ENCODE assay signal across 7 cellular contexts in genomic region chr3:27357665-27358258, GRCh38. TPM values are rescaled to one million over a fixed set of nuclear protein-coding genes. Genes with fewer than 3 reads are reported as not detected.
DNase-seq lines count a peak whose midpoint lies in the region; ATAC-seq, FAIRE-seq and TF ChIP-seq lines count a peak whose summit lies in the region.

No MANE protein-coding gene starts in this region.

- no peak overlapping the region for H3K4me3 Mint-ChIP-seq in astrocyte (ENCODE audit: unreplicated experiment)

- H3K79me2 ChIP-seq in astrocyte (ENCODE audit: insufficient read depth, low read length) (no peaks in the 10 kb centered on the region), keratinocyte (ENCODE audit: control insufficient read depth, insufficient read depth, low read length) (no peaks in the 10 kb centered on the region)

- dilution Hi-C loops in keratinocyte (cut with MboI; ENCODE audit: extremely low pct_ligation_motif_present, low sequenced_read_pairs), result no loop called here

- H3K9ac ChIP-seq in astrocyte (ENCODE audit: low read length) (no peak overlapping the region), keratinocyte (ENCODE audit: control insufficient read depth, extremely low read depth, insufficient read depth, low read length) (no peak overlapping the region)

- no peaks in the 10 kb centered on the region for H3K27me3 Mint-ChIP-seq in astrocyte (ENCODE audit: low read depth, unreplicated experiment)

- H3K4me2 ChIP-seq in astrocyte (ENCODE audit: low read length), result no peak overlapping the region
- no peak overlapping the region for H3K4me2 ChIP-seq in keratinocyte (ENCODE audit: control insufficient read depth, extremely low read depth, insufficient read depth, low read depth, low read length)

- H3K27ac ChIP-seq in astrocyte (ENCODE audit: low read depth, low read length) (no peak overlapping the region), keratinocyte (ENCODE audit: control insufficient read depth, insufficient read depth, low read length) (no peak overlapping the region)

- H4K20me1 ChIP-seq in astrocyte (ENCODE audit: insufficient read depth, low read length), result no peaks in the 10 kb centered on the region
- H4K20me1 ChIP-seq in keratinocyte (ENCODE audit: control insufficient read depth, extremely low read depth, insufficient read depth, low read length), result no peaks in the 10 kb centered on the region

- H2AFZ ChIP-seq in astrocyte (ENCODE audit: low read depth, low read length) (no peak overlapping the region), keratinocyte (ENCODE audit: control insufficient read depth, low read length) (no peak overlapping the region)

- FAIRE-seq in HTR-8/SVneo (lab: Jason Lieb, UNC) (peak; percentile 36), astrocyte (lab: Jason Lieb, UNC) (no peak), keratinocyte (lab: Jason Lieb, UNC) (peak; percentile 79)

- H3K9me3 ChIP-seq in astrocyte (ENCODE audit: insufficient read depth, low read depth, low read length), result no peaks in the 10 kb centered on the region
- no peaks in the 10 kb centered on the region for H3K9me3 ChIP-seq in keratinocyte (ENCODE audit: control insufficient read depth, low read depth, low read length)

- no peaks in the 10 kb centered on the region for H3K27me3 ChIP-seq in astrocyte (ENCODE audit: insufficient read depth, low read length)
- no peaks in the 10 kb centered on the region for H3K27me3 ChIP-seq in keratinocyte (ENCODE audit: control insufficient read depth, extremely low read depth, insufficient read depth, low read length)

- DNase-seq in GM10266 (ENCODE audit: extremely low spot score), result peak; percentile 55
- peak; percentile 51 for DNase-seq in HTR-8/SVneo (ENCODE audit: insufficient read length, low spot score)
- peak; percentile 64 for DNase-seq in SKM-1 treated with dmso at 0.1 percent for 144 hours (lab: John Stamatoyannopoulos, UW; ENCODE audit: unreplicated experiment)
- peak; percentile 28 for DNase-seq in astrocyte (ENCODE audit: low read depth)
- peak; percentile 25 for DNase-seq in keratinocyte (ENCODE audit: low read depth, low spot score)
- peak; percentile 8 for DNase-seq in stimulated activated CD8-positive, alpha-beta memory T cell treated with anti-CD3 and anti-CD28 coated beads, Interleukin-12 subunit alpha, Interleukin-12 subunit beta, amount 100 ng/mL, for 4 hours (ENCODE audit: low read depth)

- H3K4me1 ChIP-seq in astrocyte (ENCODE audit: insufficient read depth, low read length), result peaks cover 8% of the 10 kb centered on the region
- H3K4me1 ChIP-seq in keratinocyte (ENCODE audit: control insufficient read depth, extremely low read depth, insufficient read depth, low read length), result peaks cover 13% of the 10 kb centered on the region

- TF ChIP-seq CTCF in GM10266 (IDR thresholded peaks at IDR 0.05; ENCODE audit: control insufficient read depth, insufficient read depth, low read depth, missing control alignments) (peak; percentile 79), astrocyte (IDR thresholded peaks at IDR 0.05; ENCODE audit: insufficient read depth, low read depth, low read length) (peak; percentile 69), keratinocyte (optimal IDR thresholded peaks at IDR 0.05 in 1 of 3, IDR thresholded peaks at IDR 0.05 in 1 of 3, conservative IDR thresholded peaks at IDR 0.05 in 1 of 3; ENCODE audit: extremely low read depth in 1 of 3, insufficient read depth in 2 of 3, low read length in 3 of 3) (peak; percentile 67 to 77 (median 69))

- H3K27ac Mint-ChIP-seq in astrocyte (ENCODE audit: unreplicated experiment), result no peak overlapping the region

- H3K36me3 Mint-ChIP-seq in astrocyte (ENCODE audit: low read depth, unreplicated experiment), result no peaks in the 10 kb centered on the region

- no peaks in the 10 kb centered on the region for H3K9me3 Mint-ChIP-seq in astrocyte (ENCODE audit: unreplicated experiment)

- H3K9me1 ChIP-seq in keratinocyte (ENCODE audit: control insufficient read depth, extremely low read depth, insufficient read depth, low read length), result no peaks in the 10 kb centered on the region

- ATAC-seq in GM21576 (IDR thresholded peaks at IDR 0.05; ENCODE audit: unreplicated experiment), result peak; percentile 91

- peaks cover 4% of the 10 kb centered on the region for H3K4me1 Mint-ChIP-seq in astrocyte (ENCODE audit: low read depth, unreplicated experiment)

- H3K4me3 ChIP-seq in astrocyte (ENCODE audit: insufficient read depth, low read depth, low read length) (no peak overlapping the region), keratinocyte (ENCODE audit: control insufficient read depth in 2 of 3, extremely low read depth in 1 of 3, insufficient read depth in 2 of 3, low read depth in 1 of 3, low read length in 3 of 3) (no peak overlapping the region)

- H3K36me3 ChIP-seq in astrocyte (ENCODE audit: insufficient read depth, low read length) (no peaks in the 10 kb centered on the region), keratinocyte (ENCODE audit: control insufficient read depth in 2 of 2, extremely low read depth in 1 of 2, insufficient read depth in 2 of 2, low read length in 2 of 2) (no peaks in the 10 kb centered on the region)

RNA-seq across cellular contexts. Expression of gene NEK10, which starts 11.4 kb away (rescaled TPM):
- total RNA-seq in astrocyte, result 3.2 and 3.4 TPM in 2 replicates
- 0.37 to 0.98 TPM (median 0.97 TPM) in 3 replicates for polyA plus RNA-seq in keratinocyte
- 0.49 TPM for polyA plus RNA-seq in keratinocyte (2011; ENCODE audit: low read depth)
- polyA plus RNA-seq in keratinocyte (2011; cell fraction: cytosol; rRNA removed), result 0.27 and 0.49 TPM in 2 replicates
- 1.1 and 2.2 TPM in 2 replicates for polyA plus RNA-seq in keratinocyte (2011; cell fraction: nucleus; rRNA removed)
- polyA plus RNA-seq in keratinocyte (2012; ENCODE audit: low replicate concordance), result 0.29 and 0.55 TPM in 2 replicates
- 2.6 to 5.0 TPM in 2 of 3 replicates, not detected in the other for polyA minus RNA-seq in keratinocyte
- polyA minus RNA-seq in keratinocyte (2011; cell fraction: cytosol; rRNA and poly(A)+ RNA removed), result not detected
- 7.0 and 13.3 TPM in 2 replicates for polyA minus RNA-seq in keratinocyte (2011; cell fraction: nucleus; rRNA and poly(A)+ RNA removed)

Comparison
In these comparisons a context has a peak if more than half of its experiments do, and no peak if none do; other contexts are left out.
1. DNase-seq: peak in every context shown above with its lines; median percentile 64 in SKM-1 treated with dmso at 0.1 percent for 144 hours; 55 in GM10266; 51 in HTR-8/SVneo; 28 in astrocyte; 25 in keratinocyte; 8 in stimulated activated CD8-positive, alpha-beta memory T cell treated with anti-CD3 and anti-CD28 coated beads, Interleukin-12 subunit alpha, Interleukin-12 subunit beta, amount 100 ng/mL, for 4 hours.